Comparison of ENCODE assay signal across 28 cellular contexts in genomic region chr6:141491684-141492083, GRCh38.
"Had no signal": no experiment of that assay in that cellular context is flagged by ENCODE, and none has a peak within 500 bp of the region (broad histone marks: within the 10 kb centered on the region; RNA-seq: fewer than 3 reads in every experiment).

No MANE protein-coding gene starts in this region.

- H3K4me3 ChIP-seq: ascending aorta, cardiac muscle cell, PC-9 had no signal

- H3K27ac ChIP-seq: ascending aorta, cardiac muscle cell, KMS-11, PC-9, RWPE1 had no signal

- H3K4me1 ChIP-seq: ascending aorta had no signal

- H3K36me3 ChIP-seq: ascending aorta, cardiac muscle cell had no signal

- H3K9ac ChIP-seq: KMS-11 had no signal

- H3K27me3 ChIP-seq: ascending aorta, cardiac muscle cell had no signal

- H3K4me2 ChIP-seq: KMS-11, PC-9 had no signal

- FAIRE-seq: RCC 7860 had no signal

- H3K9me3 ChIP-seq: ascending aorta had no signal

- DNase-seq: activated CD4-positive, alpha-beta T cell treated with anti-CD3 and anti-CD28 coated beads for 36 hours; activated CD4-positive, alpha-beta T cell treated with anti-CD3 and anti-CD28 coated beads, Interleukin-2, amount 10 ng/mL, durations not matched to agents 7 days and 5 days; activated CD4-positive, alpha-beta T cell treated with anti-CD3 and anti-CD28 coated beads, Interleukin-2, amount 50 U/mL, for 48 hours; activated CD8-positive, alpha-beta T cell treated with anti-CD3 and anti-CD28 coated beads, Interleukin-2, amount 10 ng/mL, durations not matched to agents 7 days and 5 days; activated gamma-delta T cell; activated naive CD4-positive, alpha-beta T cell treated with Interleukin-2 at 50 U/mL for 16 hours; activated naive CD8-positive, alpha-beta T cell treated with anti-CD3 and anti-CD28 coated beads, Interleukin-2, amount 10 ng/mL, durations not matched to agents 7 days and 5 days; activated T-cell treated with anti-CD3 and anti-CD28 coated beads, Interleukin-2, amount 50 U/mL, for 24 hours; amygdala; NCI-H1092 treated with DMSO at 0.1 percent for 48 hours; NCI-H1417; NCI-H146; NCI-H187; NCI-H2029 treated with DMSO at 0.1 percent for 48 hours; NCI-H2171 treated with DMSO at 0.1 percent for 48 hours; NCI-H2227 treated with DMSO at 0.1 percent for 48 hours; NCI-H446; NCI-H510A treated with DMSO at 0.1 percent for 48 hours; NCI-H526 treated with DMSO at 0.1 percent for 48 hours; NCI-H82; PC-9; SIG-M5; T1000 had no signal

- H2AFZ ChIP-seq: PC-9 had no signal
